12 cellular contexts compared by ENCODE assay signal in the genomic region with DNA sequence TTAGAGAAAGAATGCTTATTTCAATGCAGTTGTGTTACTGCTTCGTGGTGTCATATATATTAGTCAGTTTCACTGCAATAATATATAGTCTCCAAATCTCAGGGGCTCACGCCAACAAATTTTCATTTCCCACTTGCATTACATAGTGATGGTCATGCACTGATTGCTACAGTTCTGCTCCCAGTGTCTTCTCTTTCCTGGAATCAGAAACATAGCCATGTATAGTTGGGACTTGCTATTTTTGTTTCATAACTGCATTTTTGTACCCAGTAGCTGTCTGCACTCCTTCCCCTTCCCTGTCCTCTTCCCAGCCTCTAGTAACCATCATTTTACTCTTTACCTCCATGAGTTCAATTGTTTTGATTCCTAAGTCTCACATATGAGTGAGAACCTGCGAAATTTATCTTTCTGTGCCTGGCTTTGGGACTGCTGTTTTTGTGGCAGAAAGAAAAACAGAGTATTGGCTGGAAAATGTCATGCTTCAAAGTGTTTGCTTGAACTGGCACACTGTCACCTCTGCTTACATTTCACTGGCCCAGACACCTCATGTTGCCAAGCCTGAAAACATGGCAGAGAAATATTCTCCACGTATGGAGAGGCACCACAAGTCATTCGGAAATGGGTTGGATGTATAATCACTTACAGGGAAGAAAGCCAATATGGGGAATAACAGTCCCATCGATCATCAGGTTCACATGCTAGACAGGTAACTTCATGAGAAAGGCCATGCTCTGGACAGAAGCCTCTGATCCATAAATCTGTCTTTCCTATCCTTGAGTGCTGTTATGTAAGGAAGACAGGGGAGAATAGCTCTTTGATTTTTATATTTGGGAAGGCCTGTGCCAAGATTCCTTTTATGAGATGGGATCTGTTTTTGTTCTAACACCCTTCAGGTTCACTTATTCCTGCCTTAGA.
A peak's percentile ranks its signal among the peaks of the same experiment; 100 is the strongest.
DNase-seq lines count a peak whose midpoint lies in the region; ATAC-seq, FAIRE-seq and TF ChIP-seq lines count a peak whose summit lies in the region.
"Had no signal": no experiment of that assay in that cellular context is flagged by ENCODE, and none has a peak within 500 bp of the region (broad histone marks: within the 10 kb centered on the region; RNA-seq: fewer than 3 reads in every experiment).

No MANE protein-coding gene starts in this region.

- no peak for TF ChIP-seq POLR2A in GM12891 (IDR thresholded peaks at IDR 0.05; ENCODE audit: low read depth, low read length)

- peaks cover 4% of the 10 kb centered on the region for H3K9me3 ChIP-seq in WERI-Rb-1 (ENCODE audit: severe bottlenecking)
- H3K9me3 ChIP-seq: suprapubic skin had no signal

- 0 out of 2 replicates have a peak overlapping the region, but pooled peaks have one; percentile 44 for H3K27ac ChIP-seq in WERI-Rb-1
- H3K27ac ChIP-seq: suprapubic skin had no signal

- H3K36me3 Mint-ChIP-seq in stimulated activated memory B cell treated with anti-CD40 and anti-IgM and Interleukin-4, amounts not matched to agents 10 μg/mL and 1 μg/mL and 100 μg/mL, for 72 hours = no peaks in the 10 kb centered on the region

- FAIRE-seq in GM12891 (lab: Jason Lieb, UNC) = peak; percentile 64
- FAIRE-seq: endothelial cell of umbilical vein had no signal

- peaks cover 58% of the 10 kb centered on the region for H3K4me1 Mint-ChIP-seq in stimulated activated memory B cell treated with anti-CD40 and anti-IgM and Interleukin-4, amounts not matched to agents 10 μg/mL and 1 μg/mL and 100 μg/mL, for 72 hours

- H3K36me3 ChIP-seq in WERI-Rb-1 = no peaks in the 10 kb centered on the region
- H3K36me3 ChIP-seq: suprapubic skin had no signal

- no peaks in the 10 kb centered on the region for H3K27me3 ChIP-seq in WERI-Rb-1 (ENCODE audit: insufficient read depth, low read depth, severe bottlenecking)
- H3K27me3 ChIP-seq: suprapubic skin had no signal

- no peak overlapping the region for H3K4me3 ChIP-seq in WERI-Rb-1 (ENCODE audit: low read depth, low read length)
- H3K4me3 ChIP-seq in fibroblast of the aortic adventitia (ENCODE audit: low read depth, low read length) = no peak overlapping the region
- H3K4me3 ChIP-seq: suprapubic skin had no signal

- peak overlapping the region; percentile 33 for H3K27ac Mint-ChIP-seq in stimulated activated memory B cell treated with anti-CD40 and anti-IgM and Interleukin-4, amounts not matched to agents 10 μg/mL and 1 μg/mL and 100 μg/mL, for 72 hours
- H3K27ac Mint-ChIP-seq: activated T-cell treated with anti-CD3 and anti-CD28 coated beads, Interleukin-2, amount 50 U/mL, for 24 hours had no signal

- H3K4me3 Mint-ChIP-seq in stimulated activated memory B cell treated with anti-CD40 and anti-IgM and Interleukin-4, amounts not matched to agents 10 μg/mL and 1 μg/mL and 100 μg/mL, for 72 hours = no peak overlapping the region
- H3K4me3 Mint-ChIP-seq: activated T-cell treated with anti-CD3 and anti-CD28 coated beads, Interleukin-2, amount 50 U/mL, for 24 hours had no signal

- no peak for DNase-seq in GM12891 (ENCODE audit: insufficient read length, low spot score)
- no peak for DNase-seq in WERI-Rb-1
- peak; percentile 36 for DNase-seq in fibroblast of the aortic adventitia (ENCODE audit: low read depth)
- no peak for DNase-seq in cerebellar nuclear complex (lab: John Stamatoyannopoulos, UW)
- no peak for DNase-seq in dermis blood vessel endothelial cell
- DNase-seq in COLO668 (lab: John Stamatoyannopoulos, UW; ENCODE audit: unreplicated experiment) = no peak
- DNase-seq: activated T-cell treated with anti-CD3 and anti-CD28 coated beads, Interleukin-2, amount 50 U/mL, for 24 hours; GOT3; NCI-H524 had no signal

- no peaks in the 10 kb centered on the region for H3K9me3 Mint-ChIP-seq in stimulated activated memory B cell treated with anti-CD40 and anti-IgM and Interleukin-4, amounts not matched to agents 10 μg/mL and 1 μg/mL and 100 μg/mL, for 72 hours

- TF ChIP-seq CTCF in WERI-Rb-1 (IDR thresholded peaks at IDR 0.05; ENCODE audit: low read depth, low read length) (no peak), fibroblast of the aortic adventitia (IDR thresholded peaks at IDR 0.05; ENCODE audit: insufficient read depth, low read length) (no peak)

- ATAC-seq in stimulated activated memory B cell treated with anti-CD40 and anti-IgM and Interleukin-4, amounts not matched to agents 10 μg/mL and 1 μg/mL and 100 μg/mL, for 72 hours = no peak

- no peaks in the 10 kb centered on the region for H3K27me3 Mint-ChIP-seq in stimulated activated memory B cell treated with anti-CD40 and anti-IgM and Interleukin-4, amounts not matched to agents 10 μg/mL and 1 μg/mL and 100 μg/mL, for 72 hours

TF ChIP-seq in GM12891, 5 proteins besides CTCF, POLR2A, EP300 and RAD21:
- TF ChIP-seq TAF1 (IDR thresholded peaks at IDR 0.05; ENCODE audit: low read depth, low read length) (no peak), POLR2AphosphoS5 (IDR thresholded peaks at IDR 0.05; ENCODE audit: low read depth, low read length) (no peak), SPI1 (IDR thresholded peaks at IDR 0.05; ENCODE audit: low read depth, low read length) (no peak), PAX5 (IDR thresholded peaks at IDR 0.05; ENCODE audit: insufficient read depth, low read length, severe bottlenecking) (no peak), POU2F2 (IDR thresholded peaks at IDR 0.05; ENCODE audit: low read depth, low read length) (no peak)
TF ChIP-seq in GM12891: peak in this region for 0.
